In the genomic region with DNA sequence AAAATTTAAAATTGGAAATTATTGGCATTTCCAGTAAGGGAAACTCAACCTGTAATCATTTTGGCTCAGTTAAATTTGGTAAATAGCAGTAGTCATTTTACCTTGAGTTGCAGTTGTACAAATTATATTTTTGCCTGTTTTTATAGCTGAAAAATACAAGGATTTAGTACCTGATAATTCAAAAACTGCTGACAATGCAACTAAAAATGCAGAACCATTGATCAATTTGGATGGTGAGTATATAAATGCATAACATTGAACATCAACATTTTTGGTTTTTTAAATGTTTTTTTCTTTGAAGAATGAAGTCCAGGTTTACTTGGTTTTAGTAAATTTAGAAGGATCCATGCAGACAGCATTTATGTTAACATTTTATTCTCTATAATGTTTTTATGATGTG, we compare ENCODE assay signal across 21 cellular contexts.
"Had no signal": no experiment of that assay in that cellular context is flagged by ENCODE, and none has a peak within 500 bp of the region (broad histone marks: within the 10 kb centered on the region; RNA-seq: fewer than 3 reads in every experiment).

No MANE protein-coding gene starts in this region.

- H3K27ac Mint-ChIP-seq: activated CD8-positive, alpha-beta T cell treated with anti-CD3 and anti-CD28 coated beads for 36 hours; activated naive CD8-positive, alpha-beta T cell treated with anti-CD3 and anti-CD28 coated beads, Interleukin-2, amount 10 ng/mL, durations not matched to agents 7 days and 5 days; activated T-cell treated with anti-CD3 and anti-CD28 coated beads, Interleukin-2, amount 50 U/mL, for 72 hours; activated T-helper 2 cell treated with anti-CD3 and anti-CD28 coated beads, Interferon-gamma antibody, Interleukin-2, Interleukin-4, amounts not matched to agents 10 μg/mL and 5 μg/mL and 100 μg/mL, durations not matched to agents 14 hours and 24 hours and 36 hours; T-helper 1 cell treated with Interleukin-12 subunit alpha and Interleukin-12 subunit beta and Interleukin-4 antibody, amounts not matched to agents 30 μg/mL and 1 μg/mL, for 36 hours had no signal

- DNase-seq: activated CD4-positive, alpha-beta T cell treated with anti-CD3 and anti-CD28 coated beads for 4 hours; activated CD8-positive, alpha-beta memory T cell treated with anti-CD3 and anti-CD28 coated beads, Interleukin-2, amount 50 U/mL, for 4 hours; activated CD8-positive, alpha-beta T cell treated with anti-CD3 and anti-CD28 coated beads for 36 hours; activated gamma-delta T cell treated with Interleukin-2 at 50 U/mL for 16 hours; activated naive CD4-positive, alpha-beta T cell treated with anti-CD3 and anti-CD28 coated beads, Interleukin-2, amount 50 U/mL, for 16 hours; activated naive CD8-positive, alpha-beta T cell treated with anti-CD3 and anti-CD28 coated beads, Interleukin-2, amount 10 ng/mL, durations not matched to agents 7 days and 5 days; activated T-cell treated with anti-CD3 and anti-CD28 coated beads, Interleukin-2, amount 50 U/mL, for 72 hours; aorta; caudate nucleus; NCI-H1048; NCI-H146; NCI-H187 treated with DMSO at 0.1 percent for 48 hours; NCI-H2081 treated with DMSO at 0.1 percent for 48 hours; NCI-H446; NCI-H524; SHP77 had no signal

- ATAC-seq: activated CD4-positive, CD25-positive, alpha-beta regulatory T cell treated with anti-CD3 and anti-CD28 coated beads, Interleukin-2, amount 50 U/mL, for 24 hours; activated CD8-positive, alpha-beta T cell treated with anti-CD3 and anti-CD28 coated beads for 36 hours; activated T-cell treated with anti-CD3 and anti-CD28 coated beads, Interleukin-2, amount 50 U/mL, for 72 hours had no signal

- H3K4me3 ChIP-seq: breast epithelium had no signal

- FAIRE-seq: RCC 7860 had no signal

- H3K9me3 ChIP-seq: breast epithelium had no signal

- H3K4me1 ChIP-seq: breast epithelium had no signal

- H3K9me3 Mint-ChIP-seq: activated CD8-positive, alpha-beta T cell treated with anti-CD3 and anti-CD28 coated beads for 36 hours; activated naive CD8-positive, alpha-beta T cell treated with anti-CD3 and anti-CD28 coated beads, Interleukin-2, amount 10 ng/mL, durations not matched to agents 7 days and 5 days; activated T-cell treated with anti-CD3 and anti-CD28 coated beads, Interleukin-2, amount 50 U/mL, for 72 hours; activated T-helper 2 cell treated with anti-CD3 and anti-CD28 coated beads, Interferon-gamma antibody, Interleukin-2, Interleukin-4, amounts not matched to agents 10 μg/mL and 5 μg/mL and 100 μg/mL, durations not matched to agents 14 hours and 24 hours and 36 hours; T-helper 1 cell treated with Interleukin-12 subunit alpha and Interleukin-12 subunit beta and Interleukin-4 antibody, amounts not matched to agents 30 μg/mL and 1 μg/mL, for 36 hours had no signal

- H3K27me3 Mint-ChIP-seq: activated CD8-positive, alpha-beta T cell treated with anti-CD3 and anti-CD28 coated beads for 36 hours; activated naive CD8-positive, alpha-beta T cell treated with anti-CD3 and anti-CD28 coated beads, Interleukin-2, amount 10 ng/mL, durations not matched to agents 7 days and 5 days had no signal

- H3K27ac ChIP-seq: breast epithelium had no signal

- H3K4me3 Mint-ChIP-seq: activated CD8-positive, alpha-beta T cell treated with anti-CD3 and anti-CD28 coated beads for 36 hours; activated naive CD8-positive, alpha-beta T cell treated with anti-CD3 and anti-CD28 coated beads, Interleukin-2, amount 10 ng/mL, durations not matched to agents 7 days and 5 days; activated T-cell treated with anti-CD3 and anti-CD28 coated beads, Interleukin-2, amount 50 U/mL, for 72 hours; T-helper 1 cell treated with Interleukin-12 subunit alpha and Interleukin-12 subunit beta and Interleukin-4 antibody, amounts not matched to agents 30 μg/mL and 1 μg/mL, for 36 hours had no signal

- H3K36me3 ChIP-seq: breast epithelium had no signal

- H3K27me3 ChIP-seq: breast epithelium had no signal
